Comparison of ENCODE assay signal across 8 cellular contexts in the genomic region with DNA sequence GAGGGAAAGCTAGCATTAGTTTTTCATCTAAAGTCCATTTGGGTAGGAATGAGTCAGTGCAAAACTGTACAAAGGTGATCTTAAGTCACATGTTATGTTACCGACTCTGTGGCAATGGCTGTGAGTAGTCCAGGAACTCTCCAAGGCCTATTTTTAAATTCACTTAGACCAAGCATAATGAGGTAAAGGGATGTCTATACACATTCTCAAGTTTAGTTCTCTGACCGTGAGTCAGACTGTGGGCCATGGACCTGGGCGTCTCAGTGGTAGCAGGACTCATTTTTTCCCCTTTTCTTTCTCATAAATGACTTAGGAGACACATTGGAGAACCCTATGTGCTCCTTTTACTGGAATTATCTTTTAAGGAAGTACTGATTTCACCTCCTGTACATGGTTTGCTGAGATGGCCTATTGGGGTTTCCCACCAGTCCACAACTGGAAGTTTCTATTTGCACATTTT.
A peak's percentile ranks its signal among the peaks of the same experiment; 100 is the strongest.
DNase-seq lines count a peak whose midpoint lies in the region; ATAC-seq and TF ChIP-seq lines count a peak whose summit lies in the region.

No MANE protein-coding gene starts in this region.

- BruUV-seq in IMR-90 (replicated peaks; lab: Mats Ljungman, UMichigan) = no TSS peak

- peak overlapping the region; percentile 17; the same call in 1 of the 2 replicates for H3K23ac ChIP-seq in IMR-90 (ENCODE audit: low read depth, low read length)

- H3K4me2 ChIP-seq in IMR-90 (ENCODE audit: low read depth, low read length) = peak overlapping the region; percentile 23; the same call in 1 of the 2 replicates

- no peak overlapping the region; the same call in 1 of the 2 replicates for H3K18ac ChIP-seq in IMR-90 (ENCODE audit: low read depth, low read length)

- H2BK15ac ChIP-seq in IMR-90 (ENCODE audit: low read depth, low read length) = no peak overlapping the region

- no peak for TF ChIP-seq RAD21 in IMR-90 (IDR thresholded peaks at IDR 0.05; ENCODE audit: low read length)

- DNase-seq in EL (peak; percentile 86), IMR-90 (peak; percentile 99), sigmoid colon (no peak), DMS79 treated with DMSO at 0.1 percent for 48 hours (lab: John Stamatoyannopoulos, UW) (no peak), putamen (ENCODE audit: low spot score) (no peak), mesenteric fat pad (ENCODE audit: low spot score) (no peak), NCI-H1048 (lab: John Stamatoyannopoulos, UW) (no peak)

- POLR2A ChIA-PET in IMR-90 (lab: Charles Lee; ENCODE audit: unreplicated experiment) = no interaction called here

- peaks cover 46 to 86% of the 10 kb centered on the region in 2 experiments for H3K79me1 ChIP-seq in IMR-90 (ENCODE audit: low read depth in 1 of 2, low read length in 2 of 2)

- ATAC-seq in IMR-90 (ENCODE audit: low read depth) (peak; percentile 91), esophagus mucosa (peak; percentile 84)

- no peak overlapping the region for H2AK5ac ChIP-seq in IMR-90 (ENCODE audit: low read depth, low read length)

- peak overlapping the region; percentile 24; the same call in 1 of the 2 replicates for H3K14ac ChIP-seq in IMR-90 (replicated peaks; ENCODE audit: low read depth, low read length)

- peak overlapping the region; percentile 42; the same call in 1 of the 2 replicates for H3K4ac ChIP-seq in IMR-90 (ENCODE audit: low read depth, low read length)

- no peak overlapping the region for H3K56ac ChIP-seq in IMR-90 (ENCODE audit: extremely low read depth, insufficient read depth, low read length)

- TF ChIP-seq CTCF in IMR-90 (conservative IDR thresholded peaks at IDR 0.05; ENCODE audit: low read depth, low read length) (no peak), sigmoid colon (IDR thresholded peaks at IDR 0.05) (no peak)

- H3K4me3 ChIP-seq in IMR-90 (ENCODE audit: insufficient read depth, low read depth, low read length) = no peak overlapping the region
- no peak overlapping the region for H3K4me3 ChIP-seq in sigmoid colon

- no peak overlapping the region for H2AK9ac ChIP-seq in IMR-90 (replicated peaks; ENCODE audit: low read depth, low read length, poor library complexity)

- no peak overlapping the region for H4K91ac ChIP-seq in IMR-90 (ENCODE audit: insufficient read depth, low read depth, low read length)

- H3K27ac ChIP-seq in IMR-90 (ENCODE audit: insufficient read depth, low read length) = no peak overlapping the region
- peak overlapping the region in 3 of 4 donors; percentile 42 to 76 (median 60) for H3K27ac ChIP-seq in sigmoid colon

- H3K9me1 ChIP-seq in IMR-90 (ENCODE audit: insufficient read depth, low read length) = peaks cover 13% of the 10 kb centered on the region

- in situ Hi-C loops in IMR-90 (cut with MboI; ENCODE audit: low sequenced_read_pairs) = loop anchor here (25.0 kb wide), 1 partner anchor 946 kb away; the partner anchor contains the start of gene BCL6

- dilution Hi-C loops in IMR-90 (cut with HindIII; ENCODE audit: low sequenced_read_pairs, unreplicated experiment) = no loop called here

- peak overlapping the region; percentile 31; the same call in 1 of the 2 replicates for H2BK20ac ChIP-seq in IMR-90 (ENCODE audit: low read depth, low read length)

- no peak overlapping the region for H2AFZ ChIP-seq in IMR-90 (replicated peaks; ENCODE audit: low read length, poor library complexity)

- CTCF ChIA-PET in IMR-90 (lab: Yijun Ruan, JAX) = no interaction called here

- H3K4me1 ChIP-seq in IMR-90 (ENCODE audit: control insufficient read depth, insufficient read depth, low read length) (peaks cover 16% of the 10 kb centered on the region), sigmoid colon (peaks cover 0 to 88% (median 69%) of the 10 kb centered on the region in 4 donors)

- no peak overlapping the region; the same call in 1 of the 2 replicates for H4K5ac ChIP-seq in IMR-90 (ENCODE audit: low read depth, low read length)

- WGBS in IMR-90 (ENCODE audit: extremely low coverage in 2 of 2, insufficient read length in 1 of 2), 2 experiments = no CpG with 5 or more reads among the region's 3 CpGs
- 74 to 80% methylated on average over 3 of the region's 3 CpGs for WGBS in sigmoid colon, 2 donors

- H4K20me1 ChIP-seq in IMR-90 (ENCODE audit: insufficient read depth, low read length) = peaks cover 28% of the 10 kb centered on the region; the same call in 1 of the 2 replicates

- no peaks in the 10 kb centered on the region for H3K9me3 ChIP-seq in IMR-90 (ENCODE audit: control insufficient read depth, insufficient read depth, low read length)
- no peaks in the 10 kb centered on the region for H3K9me3 ChIP-seq in sigmoid colon

- H3K9ac ChIP-seq in IMR-90 (ENCODE audit: low read depth, low read length) = no peak overlapping the region

- H3K36me3 ChIP-seq in IMR-90 (ENCODE audit: control insufficient read depth, insufficient read depth, low read length) (no peaks in the 10 kb centered on the region), sigmoid colon (no peaks in the 10 kb centered on the region)

- TF ChIP-seq EP300 in sigmoid colon (IDR thresholded peaks at IDR 0.05) = peak in 1 of 4 donors; percentile 63

- peak overlapping the region; percentile 64; the same call in 1 of the 2 replicates for H2BK120ac ChIP-seq in IMR-90 (ENCODE audit: low read depth, low read length)

- TF ChIP-seq POLR2A in IMR-90 (IDR thresholded peaks at IDR 0.05; ENCODE audit: low read depth, low read length) = no peak
- TF ChIP-seq POLR2A in sigmoid colon (IDR thresholded peaks at IDR 0.05) = no peak

- intact Hi-C loops in IMR-90 (cut with micrococcal nuclease) = loop anchor here (10.0 kb wide), 2 partner anchors 272 to 462 kb away; no protein-coding TSS in a partner anchor
- intact Hi-C loops in sigmoid colon (cut with DNase I) = no loop called here

- H3K27me3 ChIP-seq in IMR-90 (ENCODE audit: control insufficient read depth, insufficient read depth, low read length) = no peaks in the 10 kb centered on the region
- H3K27me3 ChIP-seq in sigmoid colon = no peaks in the 10 kb centered on the region

- peak overlapping the region; percentile 46 for H2BK5ac ChIP-seq in IMR-90 (ENCODE audit: low read depth, low read length, poor library complexity, severe bottlenecking)

- peak overlapping the region in 1 of 2 experiments; percentile 20; a peak in 1 of 4 replicates for H4K8ac ChIP-seq in IMR-90 (ENCODE audit: low read depth in 2 of 2, low read length in 2 of 2)

TF ChIP-seq in IMR-90, 13 proteins besides CTCF, POLR2A, EP300 and RAD21:
- TF ChIP-seq FOS (IDR thresholded peaks at IDR 0.05; ENCODE audit: low read depth, low read length) (peak; percentile 67), SMC3 (IDR thresholded peaks at IDR 0.05; ENCODE audit: low read depth, low read length) (no peak), RCOR1 (IDR thresholded peaks at IDR 0.05; ENCODE audit: insufficient replicate concordance, low read length) (no peak), CEBPB (IDR thresholded peaks at IDR 0.05; ENCODE audit: low read depth, low read length) (peak; percentile 96), USF2 (IDR thresholded peaks at IDR 0.05; ENCODE audit: low read depth, low read length) (peak; percentile 60; the same call in 1 of the 2 replicates), BHLHE40 (IDR thresholded peaks at IDR 0.05; ENCODE audit: low read depth, low read length) (peak; percentile 74)
TF ChIP-seq in IMR-90: peak in this region for 4.

Comparison
In these comparisons a context has a peak if more than half of its experiments do, and no peak if none do; other contexts are left out.
1. DNase-seq: peak in EL (single experiment) and IMR-90 (single experiment); none in sigmoid colon (single experiment), DMS79 treated with DMSO at 0.1 percent for 48 hours (single experiment), putamen (single experiment), mesenteric fat pad (single experiment) and NCI-H1048 (single experiment).